In genomic region chr14:63941023-63941422, GRCh38 we compare ENCODE assay signal across 2 cellular contexts.
TF ChIP-seq lines count a peak whose summit lies in the region.

No MANE protein-coding gene starts in this region.

TF ChIP-seq in GM12878, 131 proteins besides CTCF, POLR2A, EP300 and RAD21 (continues in another document):
- TF ChIP-seq RCOR1 (conservative IDR thresholded peaks at IDR 0.05; ENCODE audit: low read depth, low read length) (no peak), TCF12 (IDR thresholded peaks at IDR 0.05; ENCODE audit: low read depth, low read length) (no peak), POLR2AphosphoS2 (IDR thresholded peaks at IDR 0.05; ENCODE audit: low read depth, low read length) (no peak), MEF2A (IDR thresholded peaks at IDR 0.05; ENCODE audit: insufficient read depth, low read depth, low read length) (no peak), FOS (IDR thresholded peaks at IDR 0.05; ENCODE audit: borderline replicate concordance, extremely low read depth, insufficient read length) (no peak), IKZF2 (IDR thresholded peaks at IDR 0.05) (no peak), GABPA (IDR thresholded peaks at IDR 0.05; ENCODE audit: low read depth) (no peak), MTA3 (IDR thresholded peaks at IDR 0.05; ENCODE audit: borderline replicate concordance, low read length) (no peak), SKIL (IDR thresholded peaks at IDR 0.05; ENCODE audit: low read depth, poor library complexity, severe bottlenecking) (no peak), PRDM15 (CRISPR knock-in tag; IDR thresholded peaks at IDR 0.05) (no peak), EED (IDR thresholded peaks at IDR 0.05; ENCODE audit: low read depth) (no peak), PKNOX1 (IDR thresholded peaks at IDR 0.05) (no peak), FOXK2 (IDR thresholded peaks at IDR 0.05) (no peak)
- TF ChIP-seq, protein P1, sequence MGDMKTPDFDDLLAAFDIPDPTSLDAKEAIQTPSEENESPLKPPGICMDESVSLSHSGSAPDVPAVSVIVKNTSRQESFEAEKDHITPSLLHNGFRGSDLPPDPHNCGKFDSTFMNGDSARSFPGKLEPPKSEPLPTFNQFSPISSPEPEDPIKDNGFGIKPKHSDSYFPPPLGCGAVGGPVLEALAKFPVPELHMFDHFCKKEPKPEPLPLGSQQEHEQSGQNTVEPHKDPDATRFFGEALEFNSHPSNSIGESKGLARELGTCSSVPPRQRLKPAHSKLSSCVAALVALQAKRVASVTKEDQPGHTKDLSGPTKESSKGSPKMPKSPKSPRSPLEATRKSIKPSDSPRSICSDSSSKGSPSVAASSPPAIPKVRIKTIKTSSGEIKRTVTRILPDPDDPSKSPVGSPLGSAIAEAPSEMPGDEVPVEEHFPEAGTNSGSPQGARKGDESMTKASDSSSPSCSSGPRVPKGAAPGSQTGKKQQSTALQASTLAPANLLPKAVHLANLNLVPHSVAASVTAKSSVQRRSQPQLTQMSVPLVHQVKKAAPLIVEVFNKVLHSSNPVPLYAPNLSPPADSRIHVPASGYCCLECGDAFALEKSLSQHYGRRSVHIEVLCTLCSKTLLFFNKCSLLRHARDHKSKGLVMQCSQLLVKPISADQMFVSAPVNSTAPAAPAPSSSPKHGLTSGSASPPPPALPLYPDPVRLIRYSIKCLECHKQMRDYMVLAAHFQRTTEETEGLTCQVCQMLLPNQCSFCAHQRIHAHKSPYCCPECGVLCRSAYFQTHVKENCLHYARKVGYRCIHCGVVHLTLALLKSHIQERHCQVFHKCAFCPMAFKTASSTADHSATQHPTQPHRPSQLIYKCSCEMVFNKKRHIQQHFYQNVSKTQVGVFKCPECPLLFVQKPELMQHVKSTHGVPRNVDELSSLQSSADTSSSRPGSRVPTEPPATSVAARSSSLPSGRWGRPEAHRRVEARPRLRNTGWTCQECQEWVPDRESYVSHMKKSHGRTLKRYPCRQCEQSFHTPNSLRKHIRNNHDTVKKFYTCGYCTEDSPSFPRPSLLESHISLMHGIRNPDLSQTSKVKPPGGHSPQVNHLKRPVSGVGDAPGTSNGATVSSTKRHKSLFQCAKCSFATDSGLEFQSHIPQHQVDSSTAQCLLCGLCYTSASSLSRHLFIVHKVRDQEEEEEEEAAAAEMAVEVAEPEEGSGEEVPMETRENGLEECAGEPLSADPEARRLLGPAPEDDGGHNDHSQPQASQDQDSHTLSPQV (IDR thresholded peaks at IDR 0.05) = no peak
- TF ChIP-seq, protein P2, sequence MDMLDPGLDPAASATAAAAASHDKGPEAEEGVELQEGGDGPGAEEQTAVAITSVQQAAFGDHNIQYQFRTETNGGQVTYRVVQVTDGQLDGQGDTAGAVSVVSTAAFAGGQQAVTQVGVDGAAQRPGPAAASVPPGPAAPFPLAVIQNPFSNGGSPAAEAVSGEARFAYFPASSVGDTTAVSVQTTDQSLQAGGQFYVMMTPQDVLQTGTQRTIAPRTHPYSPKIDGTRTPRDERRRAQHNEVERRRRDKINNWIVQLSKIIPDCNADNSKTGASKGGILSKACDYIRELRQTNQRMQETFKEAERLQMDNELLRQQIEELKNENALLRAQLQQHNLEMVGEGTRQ (IDR thresholded peaks at IDR 0.05; ENCODE audit: borderline replicate concordance, low read depth, low read length) = no peak

TF ChIP-seq in SK-N-SH treated with all-trans-retinoic acid at 6 μM for 48 hours, 23 proteins besides CTCF, POLR2A, EP300 and RAD21:
- TF ChIP-seq CSDC2 (CRISPR knock-in tag; IDR thresholded peaks at IDR 0.05) (no peak), RARB (CRISPR knock-in tag; IDR thresholded peaks at IDR 0.05) (no peak), ISL1 (CRISPR knock-in tag; IDR thresholded peaks at IDR 0.05) (no peak), OSR1 (CRISPR knock-in tag; IDR thresholded peaks at IDR 0.05) (no peak), ESRRG (CRISPR knock-in tag; IDR thresholded peaks at IDR 0.05) (no peak), ZFP3 (CRISPR knock-in tag; IDR thresholded peaks at IDR 0.05) (no peak), ZNF8 (CRISPR knock-in tag; IDR thresholded peaks at IDR 0.05) (no peak), PPARA (CRISPR knock-in tag; IDR thresholded peaks at IDR 0.05; ENCODE audit: borderline replicate concordance) (no peak), TCF4 (CRISPR knock-in tag; IDR thresholded peaks at IDR 0.05; ENCODE audit: borderline replicate concordance) (no peak), SNAI2 (CRISPR knock-in tag; IDR thresholded peaks at IDR 0.05) (no peak), POU6F1 (CRISPR knock-in tag; IDR thresholded peaks at IDR 0.05; ENCODE audit: borderline replicate concordance, low read depth) (no peak), CREB5 (CRISPR knock-in tag; IDR thresholded peaks at IDR 0.05; ENCODE audit: low read depth) (no peak), ZNF565 (CRISPR knock-in tag; conservative IDR thresholded peaks at IDR 0.05; ENCODE audit: low read depth) (no peak), ZFP30 (CRISPR knock-in tag; IDR thresholded peaks at IDR 0.05) (no peak), GLIS3 (CRISPR knock-in tag; IDR thresholded peaks at IDR 0.05) (no peak), ZC3H10 (CRISPR knock-in tag; IDR thresholded peaks at IDR 0.05) (no peak)
- TF ChIP-seq, protein P3, sequence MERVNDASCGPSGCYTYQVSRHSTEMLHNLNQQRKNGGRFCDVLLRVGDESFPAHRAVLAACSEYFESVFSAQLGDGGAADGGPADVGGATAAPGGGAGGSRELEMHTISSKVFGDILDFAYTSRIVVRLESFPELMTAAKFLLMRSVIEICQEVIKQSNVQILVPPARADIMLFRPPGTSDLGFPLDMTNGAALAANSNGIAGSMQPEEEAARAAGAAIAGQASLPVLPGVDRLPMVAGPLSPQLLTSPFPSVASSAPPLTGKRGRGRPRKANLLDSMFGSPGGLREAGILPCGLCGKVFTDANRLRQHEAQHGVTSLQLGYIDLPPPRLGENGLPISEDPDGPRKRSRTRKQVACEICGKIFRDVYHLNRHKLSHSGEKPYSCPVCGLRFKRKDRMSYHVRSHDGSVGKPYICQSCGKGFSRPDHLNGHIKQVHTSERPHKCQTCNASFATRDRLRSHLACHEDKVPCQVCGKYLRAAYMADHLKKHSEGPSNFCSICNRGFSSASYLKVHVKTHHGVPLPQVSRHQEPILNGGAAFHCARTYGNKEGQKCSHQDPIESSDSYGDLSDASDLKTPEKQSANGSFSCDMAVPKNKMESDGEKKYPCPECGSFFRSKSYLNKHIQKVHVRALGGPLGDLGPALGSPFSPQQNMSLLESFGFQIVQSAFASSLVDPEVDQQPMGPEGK (CRISPR knock-in tag; IDR thresholded peaks at IDR 0.05; ENCODE audit: borderline replicate concordance) = no peak
